Comparison of ENCODE assay signal across 1 cellular context in the genomic region with DNA sequence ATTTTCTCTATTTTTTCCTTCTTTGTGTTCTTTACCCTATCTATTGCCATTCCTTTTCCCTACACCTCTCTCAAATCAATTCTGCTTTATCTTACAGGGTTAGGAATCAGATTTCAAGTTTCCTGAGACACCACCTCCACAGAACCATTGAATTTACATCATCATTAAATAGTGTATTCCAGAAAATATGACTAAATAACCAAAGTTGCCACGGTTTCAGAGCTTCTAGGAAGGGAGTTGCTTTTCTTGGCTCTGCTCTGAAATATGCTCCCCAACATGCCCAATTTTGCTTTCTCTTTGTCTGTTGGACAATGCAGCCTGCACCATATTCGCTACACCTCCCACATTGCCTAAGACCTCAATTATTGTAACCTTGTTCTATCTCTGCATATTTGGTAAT.
TF ChIP-seq lines count a peak whose summit lies in the region.

No MANE protein-coding gene starts in this region.

TF ChIP-seq in SK-N-SH treated with all-trans-retinoic acid at 6 μM for 48 hours, 23 proteins besides CTCF, POLR2A, EP300 and RAD21 (continued from another document):
- TF ChIP-seq, protein P1, sequence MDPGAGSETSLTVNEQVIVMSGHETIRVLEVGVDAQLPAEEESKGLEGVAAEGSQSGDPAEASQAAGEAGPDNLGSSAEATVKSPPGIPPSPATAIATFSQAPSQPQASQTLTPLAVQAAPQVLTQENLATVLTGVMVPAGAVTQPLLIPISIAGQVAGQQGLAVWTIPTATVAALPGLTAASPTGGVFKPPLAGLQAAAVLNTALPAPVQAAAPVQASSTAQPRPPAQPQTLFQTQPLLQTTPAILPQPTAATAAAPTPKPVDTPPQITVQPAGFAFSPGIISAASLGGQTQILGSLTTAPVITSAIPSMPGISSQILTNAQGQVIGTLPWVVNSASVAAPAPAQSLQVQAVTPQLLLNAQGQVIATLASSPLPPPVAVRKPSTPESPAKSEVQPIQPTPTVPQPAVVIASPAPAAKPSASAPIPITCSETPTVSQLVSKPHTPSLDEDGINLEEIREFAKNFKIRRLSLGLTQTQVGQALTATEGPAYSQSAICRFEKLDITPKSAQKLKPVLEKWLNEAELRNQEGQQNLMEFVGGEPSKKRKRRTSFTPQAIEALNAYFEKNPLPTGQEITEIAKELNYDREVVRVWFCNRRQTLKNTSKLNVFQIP (CRISPR knock-in tag; IDR thresholded peaks at IDR 0.05; ENCODE audit: borderline replicate concordance, low read depth), result no peak
- TF ChIP-seq ZFP30 (CRISPR knock-in tag; IDR thresholded peaks at IDR 0.05) (no peak), OSR1 (CRISPR knock-in tag; IDR thresholded peaks at IDR 0.05) (no peak), ZC3H10 (CRISPR knock-in tag; IDR thresholded peaks at IDR 0.05) (no peak), SNAI2 (CRISPR knock-in tag; IDR thresholded peaks at IDR 0.05) (no peak), TOX (CRISPR knock-in tag; IDR thresholded peaks at IDR 0.05; ENCODE audit: borderline replicate concordance) (no peak), ZNF8 (CRISPR knock-in tag; IDR thresholded peaks at IDR 0.05) (no peak), ISL1 (CRISPR knock-in tag; IDR thresholded peaks at IDR 0.05) (no peak), GLIS3 (CRISPR knock-in tag; IDR thresholded peaks at IDR 0.05) (no peak), TCF4 (CRISPR knock-in tag; IDR thresholded peaks at IDR 0.05; ENCODE audit: borderline replicate concordance) (no peak), ZNF565 (CRISPR knock-in tag; conservative IDR thresholded peaks at IDR 0.05; ENCODE audit: low read depth) (no peak)
- TF ChIP-seq, protein P2, sequence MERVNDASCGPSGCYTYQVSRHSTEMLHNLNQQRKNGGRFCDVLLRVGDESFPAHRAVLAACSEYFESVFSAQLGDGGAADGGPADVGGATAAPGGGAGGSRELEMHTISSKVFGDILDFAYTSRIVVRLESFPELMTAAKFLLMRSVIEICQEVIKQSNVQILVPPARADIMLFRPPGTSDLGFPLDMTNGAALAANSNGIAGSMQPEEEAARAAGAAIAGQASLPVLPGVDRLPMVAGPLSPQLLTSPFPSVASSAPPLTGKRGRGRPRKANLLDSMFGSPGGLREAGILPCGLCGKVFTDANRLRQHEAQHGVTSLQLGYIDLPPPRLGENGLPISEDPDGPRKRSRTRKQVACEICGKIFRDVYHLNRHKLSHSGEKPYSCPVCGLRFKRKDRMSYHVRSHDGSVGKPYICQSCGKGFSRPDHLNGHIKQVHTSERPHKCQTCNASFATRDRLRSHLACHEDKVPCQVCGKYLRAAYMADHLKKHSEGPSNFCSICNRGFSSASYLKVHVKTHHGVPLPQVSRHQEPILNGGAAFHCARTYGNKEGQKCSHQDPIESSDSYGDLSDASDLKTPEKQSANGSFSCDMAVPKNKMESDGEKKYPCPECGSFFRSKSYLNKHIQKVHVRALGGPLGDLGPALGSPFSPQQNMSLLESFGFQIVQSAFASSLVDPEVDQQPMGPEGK (CRISPR knock-in tag; IDR thresholded peaks at IDR 0.05; ENCODE audit: borderline replicate concordance), result no peak
- TF ChIP-seq, protein P3, sequence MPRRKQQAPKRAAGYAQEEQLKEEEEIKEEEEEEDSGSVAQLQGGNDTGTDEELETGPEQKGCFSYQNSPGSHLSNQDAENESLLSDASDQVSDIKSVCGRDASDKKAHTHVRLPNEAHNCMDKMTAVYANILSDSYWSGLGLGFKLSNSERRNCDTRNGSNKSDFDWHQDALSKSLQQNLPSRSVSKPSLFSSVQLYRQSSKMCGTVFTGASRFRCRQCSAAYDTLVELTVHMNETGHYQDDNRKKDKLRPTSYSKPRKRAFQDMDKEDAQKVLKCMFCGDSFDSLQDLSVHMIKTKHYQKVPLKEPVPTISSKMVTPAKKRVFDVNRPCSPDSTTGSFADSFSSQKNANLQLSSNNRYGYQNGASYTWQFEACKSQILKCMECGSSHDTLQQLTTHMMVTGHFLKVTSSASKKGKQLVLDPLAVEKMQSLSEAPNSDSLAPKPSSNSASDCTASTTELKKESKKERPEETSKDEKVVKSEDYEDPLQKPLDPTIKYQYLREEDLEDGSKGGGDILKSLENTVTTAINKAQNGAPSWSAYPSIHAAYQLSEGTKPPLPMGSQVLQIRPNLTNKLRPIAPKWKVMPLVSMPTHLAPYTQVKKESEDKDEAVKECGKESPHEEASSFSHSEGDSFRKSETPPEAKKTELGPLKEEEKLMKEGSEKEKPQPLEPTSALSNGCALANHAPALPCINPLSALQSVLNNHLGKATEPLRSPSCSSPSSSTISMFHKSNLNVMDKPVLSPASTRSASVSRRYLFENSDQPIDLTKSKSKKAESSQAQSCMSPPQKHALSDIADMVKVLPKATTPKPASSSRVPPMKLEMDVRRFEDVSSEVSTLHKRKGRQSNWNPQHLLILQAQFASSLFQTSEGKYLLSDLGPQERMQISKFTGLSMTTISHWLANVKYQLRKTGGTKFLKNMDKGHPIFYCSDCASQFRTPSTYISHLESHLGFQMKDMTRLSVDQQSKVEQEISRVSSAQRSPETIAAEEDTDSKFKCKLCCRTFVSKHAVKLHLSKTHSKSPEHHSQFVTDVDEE (CRISPR knock-in tag; IDR thresholded peaks at IDR 0.05), result no peak
- TF ChIP-seq, protein P4, sequence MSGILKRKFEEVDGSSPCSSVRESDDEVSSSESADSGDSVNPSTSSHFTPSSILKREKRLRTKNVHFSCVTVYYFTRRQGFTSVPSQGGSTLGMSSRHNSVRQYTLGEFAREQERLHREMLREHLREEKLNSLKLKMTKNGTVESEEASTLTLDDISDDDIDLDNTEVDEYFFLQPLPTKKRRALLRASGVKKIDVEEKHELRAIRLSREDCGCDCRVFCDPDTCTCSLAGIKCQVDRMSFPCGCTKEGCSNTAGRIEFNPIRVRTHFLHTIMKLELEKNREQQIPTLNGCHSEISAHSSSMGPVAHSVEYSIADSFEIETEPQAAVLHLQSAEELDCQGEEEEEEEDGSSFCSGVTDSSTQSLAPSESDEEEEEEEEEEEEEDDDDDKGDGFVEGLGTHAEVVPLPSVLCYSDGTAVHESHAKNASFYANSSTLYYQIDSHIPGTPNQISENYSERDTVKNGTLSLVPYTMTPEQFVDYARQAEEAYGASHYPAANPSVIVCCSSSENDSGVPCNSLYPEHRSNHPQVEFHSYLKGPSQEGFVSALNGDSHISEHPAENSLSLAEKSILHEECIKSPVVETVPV (CRISPR knock-in tag; IDR thresholded peaks at IDR 0.05), result no peak
